In genomic region chr7:100673942-100674431, GRCh38 we compare ENCODE assay signal across 8 cellular contexts. TPM values are rescaled to one million over a fixed set of nuclear protein-coding genes. Genes with fewer than 3 reads are reported as not detected.
DNase-seq lines count a peak whose midpoint lies in the region; ATAC-seq and TF ChIP-seq lines count a peak whose summit lies in the region.

No MANE protein-coding gene starts in this region.

- peak overlapping the region; percentile 95 for H3K27ac Mint-ChIP-seq in T-helper 17 cell

- 1% methylated on average over 28 to 35 of the region's 35 CpGs for WGBS in lung, 2 donors

- peak overlapping the region; percentile 89 for H3K27ac ChIP-seq in DND-41 (ENCODE audit: low read length)
- H3K27ac ChIP-seq in colonic mucosa: peak overlapping the region; percentile 96
- H3K27ac ChIP-seq in lung (ENCODE audit: low read depth in 1 of 2, low read length in 1 of 2): peak overlapping the region; percentile 86 to 94
- H3K27ac ChIP-seq in temporal lobe (ENCODE audit: low read depth, low read length): peak overlapping the region; percentile 74

- H3K27me3 ChIP-seq in DND-41 (ENCODE audit: insufficient read depth, low read length, poor library complexity) (no peaks in the 10 kb centered on the region), colonic mucosa (no peaks in the 10 kb centered on the region), lung (ENCODE audit: control insufficient read depth, insufficient read depth) (no peaks in the 10 kb centered on the region)

- peak overlapping the region; percentile 82 for H2AFZ ChIP-seq in DND-41 (ENCODE audit: low read depth, low read length)

- peaks cover 4% of the 10 kb centered on the region for H3K36me3 Mint-ChIP-seq in T-helper 17 cell (ENCODE audit: low read depth)

- H4K20me1 ChIP-seq in DND-41 (ENCODE audit: insufficient read depth, low read length): peaks cover 44% of the 10 kb centered on the region

- peak overlapping the region; percentile 98 for H3K4me3 Mint-ChIP-seq in T-helper 17 cell

- peak overlapping the region; percentile 88 to 98 for H3K4me3 ChIP-seq in DND-41 (ENCODE audit: low read depth in 1 of 2, low read length in 2 of 2)
- H3K4me3 ChIP-seq in colonic mucosa: peak overlapping the region; percentile 80
- H3K4me3 ChIP-seq in lung: peak overlapping the region; percentile 65

- intact Hi-C loops in colonic mucosa (cut with DNase I): loop anchor here (10.0 kb wide), 1 partner anchor 69 kb away; the partner anchor contains the start of gene PCOLCE

- ATAC-seq in DND-41 (ENCODE audit: insufficient read depth, low read depth): peak; percentile 0; the same call in 1 of the 3 replicates
- ATAC-seq in HG02938 (IDR thresholded peaks at IDR 0.05; ENCODE audit: unreplicated experiment): peak; percentile 3
- ATAC-seq in T-helper 17 cell: no peak
- ATAC-seq in lung (ENCODE audit: insufficient read depth, low FRiP score): no peak

- H3K4me1 ChIP-seq in DND-41 (ENCODE audit: insufficient read depth, low read length) (peaks cover 22% of the 10 kb centered on the region), colonic mucosa (no peaks in the 10 kb centered on the region), lung (ENCODE audit: control insufficient read depth in 2 of 2, insufficient read depth in 2 of 2, low read length in 2 of 2) (peaks cover 0 to 2% of the 10 kb centered on the region in 2 donors)

- H3K36me3 ChIP-seq in DND-41 (ENCODE audit: insufficient read depth, low read length): peaks cover 28% of the 10 kb centered on the region
- peaks cover 18% of the 10 kb centered on the region for H3K36me3 ChIP-seq in colonic mucosa
- peaks cover 0 to 25% of the 10 kb centered on the region in 2 donors for H3K36me3 ChIP-seq in lung (ENCODE audit: control insufficient read depth in 2 of 2, insufficient read depth in 2 of 2, low read length in 2 of 2)

- H3K9ac ChIP-seq in DND-41 (ENCODE audit: low read depth, low read length): peak overlapping the region; percentile 91
- H3K9ac ChIP-seq in colonic mucosa (ENCODE audit: low read depth in 2 of 2, low read length in 2 of 2): peak overlapping the region; percentile 72 to 93

- TF ChIP-seq CTCF in DND-41 (IDR thresholded peaks at IDR 0.05; ENCODE audit: borderline replicate concordance, extremely low read depth, low read length, poor library complexity, severe bottlenecking) (no peak), colonic mucosa (IDR thresholded peaks at IDR 0.05) (no peak), lung (IDR thresholded peaks at IDR 0.05; ENCODE audit: control extremely low read depth, extremely low read depth) (no peak)

- H3K9me3 ChIP-seq in DND-41 (ENCODE audit: insufficient read depth, low read length, severe bottlenecking): no peaks in the 10 kb centered on the region
- H3K9me3 ChIP-seq in T-helper 17 cell (ENCODE audit: control insufficient read depth, low read length, poor library complexity, severe bottlenecking): no peaks in the 10 kb centered on the region
- H3K9me3 ChIP-seq in colonic mucosa: no peaks in the 10 kb centered on the region
- no peaks in the 10 kb centered on the region for H3K9me3 ChIP-seq in lung (ENCODE audit: control insufficient read depth in 2 of 2, insufficient read depth in 1 of 2, low read length in 1 of 2)

- H3K4me1 Mint-ChIP-seq in T-helper 17 cell: peaks cover 28% of the 10 kb centered on the region

- DNase-seq in DND-41 (peak; percentile 60), T-helper 17 cell (no peak), colonic mucosa (peak; percentile 61), lung (ENCODE audit: low spot score) (peak; percentile 56), NCI-H2196 treated with DMSO at 0.1 percent for 48 hours (lab: John Stamatoyannopoulos, UW; ENCODE audit: unreplicated experiment) (no peak), epidermal melanocyte (ENCODE audit: insufficient read length, low spot score) (no peak)

- peak overlapping the region; percentile 94 for H3K4me2 ChIP-seq in DND-41 (ENCODE audit: insufficient read depth, low read length)

- peaks cover 46% of the 10 kb centered on the region for H3K79me2 ChIP-seq in DND-41 (ENCODE audit: insufficient read depth, low read length)

- H3K27me3 Mint-ChIP-seq in T-helper 17 cell: no peaks in the 10 kb centered on the region

RNA-seq across cellular contexts. Expression of gene GNB2, which starts 0.4 kb away (rescaled TPM):
- total RNA-seq in T-helper 17 cell: 100 to 1,000 TPM; 140 to 161 TPM
- total RNA-seq in colonic mucosa: 100 to 1,000 TPM; 292 to 312 TPM
- total RNA-seq in lung: 100 to 1,000 TPM; 150 to 327 TPM
- 100 to 1,000 TPM; 130 to 381 TPM for polyA plus RNA-seq in lung
- 66.6 TPM for total RNA-seq in temporal lobe

RNA-seq across cellular contexts. Expression of gene ACTL6B, which starts 17.7 kb away (rescaled TPM):
- total RNA-seq in T-helper 17 cell (not detected), colonic mucosa (under 1 TPM in 1 of 2 donors, not detected in 1; 0.29 TPM), lung (not detected), temporal lobe (99.6 TPM)
- not detected for polyA plus RNA-seq in lung

RNA-seq across cellular contexts. Expression of gene GIGYF1, which starts 20.1 kb away (rescaled TPM):
- 10 to 100 TPM; 70.3 to 71.5 TPM for total RNA-seq in T-helper 17 cell
- total RNA-seq in colonic mucosa: 10 to 100 TPM; 20.9 to 33.4 TPM
- 10 to 100 TPM; 30.8 to 41.6 TPM for total RNA-seq in lung
- polyA plus RNA-seq in lung: 10 to 100 TPM; 19.0 to 36.8 TPM
- total RNA-seq in temporal lobe: 17.0 TPM

RNA-seq across cellular contexts. Expression of gene POP7, which starts 31.9 kb away (rescaled TPM):
- total RNA-seq in T-helper 17 cell: 10 to 100 TPM; 10.1 to 12.4 TPM
- total RNA-seq in colonic mucosa: 10 to 100 TPM; 28.8 to 43.4 TPM
- 10 to 100 TPM; 20.3 to 30.1 TPM for total RNA-seq in lung
- 10 to 100 TPM; 36.5 to 50.6 TPM for polyA plus RNA-seq in lung
- 37.6 TPM for total RNA-seq in temporal lobe

RNA-seq across cellular contexts. Expression of gene TFR2, which starts 32.6 kb away (rescaled TPM):
- total RNA-seq in T-helper 17 cell (1 to 10 TPM; 4.5 to 6.1 TPM), colonic mucosa (1 to 10 TPM; 1.8 to 2.3 TPM), lung (1 to 10 TPM; 1.7 to 2.1 TPM), temporal lobe (3.9 TPM)
- polyA plus RNA-seq in lung: under 1 TPM; 0.33 to 0.85 TPM

Comparison
In these comparisons a context has a peak if more than half of its experiments do, and no peak if none do; other contexts are left out.
1. ATAC-seq: peak in DND-41 (single experiment) and HG02938 (single experiment); none in T-helper 17 cell (single experiment) and lung (single experiment).
2. DNase-seq: peak in DND-41 (single experiment), colonic mucosa (single experiment) and lung (single experiment); none in T-helper 17 cell (0 of 3), NCI-H2196 treated with DMSO at 0.1 percent for 48 hours (single experiment) and epidermal melanocyte (single experiment).
3. RNA of gene ACTL6B, which starts 17.7 kb away (total RNA-seq): 99.6 TPM in temporal lobe (single experiment); 0.29 TPM in colonic mucosa, not detected in lung and not detected in T-helper 17 cell; every median in the first group is over 10 times any median in the second.
4. Peak in every context shown above with its lines, with median percentiles within 50 percentile points of each other: H3K27ac ChIP-seq and H3K4me3 ChIP-seq.